9 cellular contexts compared by ENCODE assay signal in genomic region chr1:2466834-2467554, GRCh38. TPM values are rescaled to one million over a fixed set of nuclear protein-coding genes. Genes with fewer than 3 reads are reported as not detected.
DNase-seq lines count a peak whose midpoint lies in the region; ATAC-seq, FAIRE-seq and TF ChIP-seq lines count a peak whose summit lies in the region.
"Had no signal": no experiment of that assay in that cellular context is flagged by ENCODE, and none has a peak within 500 bp of the region (broad histone marks: within the 10 kb centered on the region; RNA-seq: fewer than 3 reads in every experiment).

No MANE protein-coding gene starts in this region.

- no peaks in the 10 kb centered on the region for H3K4me1 ChIP-seq in mucosa of descending colon (ENCODE audit: low read depth)
- H3K4me1 ChIP-seq in GM23248 (ENCODE audit: insufficient read depth), result no peaks in the 10 kb centered on the region

- H3K27me3 ChIP-seq in GM23248 (replicated peaks; ENCODE audit: insufficient read depth), result peaks cover 38% of the 10 kb centered on the region

- H2AFZ ChIP-seq in GM23248, result no peak overlapping the region

- no peak overlapping the region for H3K9ac ChIP-seq in GM23248

- no peak overlapping the region for H3K27ac Mint-ChIP-seq in activated T-cell treated with anti-CD3 and anti-CD28 coated beads, Interleukin-2, amount 50 U/mL, for 72 hours

- no peak overlapping the region for H3K4me3 Mint-ChIP-seq in activated T-cell treated with anti-CD3 and anti-CD28 coated beads, Interleukin-2, amount 50 U/mL, for 72 hours

- intact Hi-C loops in mucosa of descending colon (cut with DNase I, micrococcal nuclease), result no loop called here

- no peaks in the 10 kb centered on the region for H3K9me3 ChIP-seq in mucosa of descending colon
- no peaks in the 10 kb centered on the region for H3K9me3 ChIP-seq in GM23248 (ENCODE audit: low read depth)
- H3K9me3 ChIP-seq: SJSA1 had no signal

- H3K9me3 Mint-ChIP-seq in activated T-cell treated with anti-CD3 and anti-CD28 coated beads, Interleukin-2, amount 50 U/mL, for 72 hours, result no peaks in the 10 kb centered on the region

- no peak for FAIRE-seq in RCC 7860 (lab: Jason Lieb, UNC)

- in situ Hi-C loops in GM23248 (cut with MboI), result no loop called here

- H3K9me2 ChIP-seq in GM23248 (ENCODE audit: insufficient read depth), result no peaks in the 10 kb centered on the region

- H3K4me2 ChIP-seq in GM23248 (ENCODE audit: unreplicated experiment), result no peak overlapping the region

- no peak for TF ChIP-seq CTCF in mucosa of descending colon (IDR thresholded peaks at IDR 0.05)

- H3K4me3 ChIP-seq in mucosa of descending colon (no peak overlapping the region), GM23248 (no peak overlapping the region)
- H3K4me3 ChIP-seq: SJSA1 had no signal

- no peaks in the 10 kb centered on the region for H3F3A ChIP-seq in GM23248 (ENCODE audit: insufficient read depth)

- H3K36me3 Mint-ChIP-seq in activated T-cell treated with anti-CD3 and anti-CD28 coated beads, Interleukin-2, amount 50 U/mL, for 72 hours (ENCODE audit: insufficient read depth in 2 of 2), result no peaks in the 10 kb centered on the region

- H3K4me1 Mint-ChIP-seq in activated T-cell treated with anti-CD3 and anti-CD28 coated beads, Interleukin-2, amount 50 U/mL, for 72 hours (ENCODE audit: low read depth), result no peaks in the 10 kb centered on the region

- peak in 1 of 2 donors; percentile 64 for ATAC-seq in activated T-cell treated with anti-CD3 and anti-CD28 coated beads, Interleukin-2, amount 50 U/mL, for 72 hours (replicated peaks in 1 of 2)
- ATAC-seq in mucosa of descending colon, result peak; percentile 37

- peak; percentile 22 for DNase-seq in DMS79 (lab: John Stamatoyannopoulos, UW)
- peak; percentile 61 for DNase-seq in NCI-H2171 (lab: John Stamatoyannopoulos, UW)
- DNase-seq in activated T-cell treated with anti-CD3 and anti-CD28 coated beads, Interleukin-2, amount 50 U/mL, for 72 hours, result peak; percentile 10 to 34
- peak in 1 of 3 donors; percentile 39 for DNase-seq in mucosa of descending colon
- DNase-seq in hepatic stellate cell (ENCODE audit: low spot score), result no peak
- DNase-seq in RCC 7860 (ENCODE audit: low spot score), result no peak
- DNase-seq in GM23248, result no peak
- no peak for DNase-seq in NOMO-1 treated with DMSO at 0.1 percent for 48 hours (lab: John Stamatoyannopoulos, UW; ENCODE audit: unreplicated experiment)

- no peak overlapping the region for H3K27ac ChIP-seq in GM23248
- H3K27ac ChIP-seq: SJSA1 had no signal

- WGBS in GM23248 (ENCODE audit: low coverage in 1 of 2, low lambda C conversion rate in 2 of 2, missing lambda C conversion rate in 2 of 2), 2 experiments, result 1 to 3% methylated on average over 8 to 26 of the region's 36 CpGs

- no peaks in the 10 kb centered on the region for H3K27me3 Mint-ChIP-seq in activated T-cell treated with anti-CD3 and anti-CD28 coated beads, Interleukin-2, amount 50 U/mL, for 72 hours (ENCODE audit: low read depth)

- no peaks in the 10 kb centered on the region for H3K36me3 ChIP-seq in mucosa of descending colon (ENCODE audit: low read depth)
- no peaks in the 10 kb centered on the region for H3K36me3 ChIP-seq in GM23248 (ENCODE audit: low read depth)
- H3K36me3 ChIP-seq: SJSA1 had no signal

- H4K20me1 ChIP-seq in GM23248 (ENCODE audit: insufficient read depth), result no peaks in the 10 kb centered on the region

- H3K79me2 ChIP-seq in GM23248 (ENCODE audit: insufficient read depth), result no peaks in the 10 kb centered on the region

RNA-seq across cellular contexts. Expression of gene PLCH2, which starts 9.1 kb away (rescaled TPM):
- 10 to 100 TPM; 13.9 to 26.3 TPM for total RNA-seq in activated T-cell treated with anti-CD3 and anti-CD28 coated beads, Interleukin-2, amount 50 U/mL, for 72 hours
- 1 to 10 TPM; 1.2 to 6.8 (median 1.9) TPM for total RNA-seq in mucosa of descending colon
- 0.13 TPM in 1 of 2 replicates, not detected in the other for total RNA-seq in GM23248 (2014; rRNA removed; shearing (Covaris generic))
- not detected in 2 replicates for polyA plus RNA-seq in GM23248 (2016; fragmentation: Nextera tagmentation; extraction: Ambion mirVana)

RNA-seq across cellular contexts. Expression of gene PEX10, which starts 54.6 kb away (rescaled TPM):
- total RNA-seq in activated T-cell treated with anti-CD3 and anti-CD28 coated beads, Interleukin-2, amount 50 U/mL, for 72 hours, result 10 to 100 TPM; 10.2 to 11.4 TPM
- total RNA-seq in mucosa of descending colon, result 10 to 100 TPM; 13.4 to 20.4 (median 18.4) TPM
- 51.3 and 59.1 TPM in 2 replicates for total RNA-seq in GM23248 (2014; rRNA removed; shearing (Covaris generic))
- polyA plus RNA-seq in GM23248 (2016; fragmentation: Nextera tagmentation; extraction: Ambion mirVana), result 24.7 and 29.1 TPM in 2 replicates

RNA-seq across cellular contexts. Expression of gene PANK4, which starts 59.4 kb away (rescaled TPM):
- total RNA-seq in activated T-cell treated with anti-CD3 and anti-CD28 coated beads, Interleukin-2, amount 50 U/mL, for 72 hours, result 10 to 100 TPM; 44.6 to 49.7 TPM
- total RNA-seq in mucosa of descending colon, result 10 to 100 TPM; 28.1 to 51.6 (median 44.7) TPM
- total RNA-seq in GM23248 (2014; rRNA removed; shearing (Covaris generic)), result 29.7 and 35.5 TPM in 2 replicates
- polyA plus RNA-seq in GM23248 (2016; fragmentation: Nextera tagmentation; extraction: Ambion mirVana), result 15.5 and 18.0 TPM in 2 replicates

Comparison
In these comparisons a context has a peak if more than half of its experiments do, and no peak if none do; other contexts are left out.
1. DNase-seq: peak in DMS79 (single experiment), NCI-H2171 (single experiment) and activated T-cell treated with anti-CD3 and anti-CD28 coated beads, Interleukin-2, amount 50 U/mL, for 72 hours (2 of 2); none in hepatic stellate cell (single experiment), RCC 7860 (single experiment), GM23248 (single experiment) and NOMO-1 treated with DMSO at 0.1 percent for 48 hours (single experiment).